In the genomic region with DNA sequence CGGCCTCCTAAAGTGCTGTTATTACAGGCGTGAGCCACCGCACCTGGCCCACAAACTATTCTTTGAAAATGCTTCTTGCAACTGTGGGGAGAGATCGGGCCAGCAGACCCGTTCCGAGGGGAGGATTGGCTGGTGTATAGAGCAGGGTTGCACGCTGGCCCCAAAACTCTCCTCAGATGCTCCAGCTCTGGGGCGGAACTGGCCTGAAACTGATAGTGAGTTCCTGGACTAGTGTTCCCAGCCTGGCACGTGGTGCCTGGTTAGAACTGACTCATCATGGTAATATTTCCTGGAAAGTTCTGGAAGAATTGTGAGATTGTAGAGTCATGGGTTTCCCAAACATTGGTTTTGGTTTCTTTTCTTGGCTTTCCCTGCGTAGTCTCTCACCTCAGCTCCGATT, we compare ENCODE assay signal across 12 cellular contexts.
DNase-seq lines count a peak whose midpoint lies in the region; ATAC-seq and TF ChIP-seq lines count a peak whose summit lies in the region.
"Had no signal": no experiment of that assay in that cellular context is flagged by ENCODE, and none has a peak within 500 bp of the region (broad histone marks: within the 10 kb centered on the region; RNA-seq: fewer than 3 reads in every experiment).

No MANE protein-coding gene starts in this region.

- TF ChIP-seq POLR2A in heart left ventricle (IDR thresholded peaks at IDR 0.05): no peak

- 86 to 91% (median 87%) methylated on average over 11 of the region's 11 CpGs for WGBS in heart left ventricle, 4 donors

- H3K9me3 ChIP-seq in heart left ventricle: no peaks in the 10 kb centered on the region
- H3K9me3 ChIP-seq: A549, SJCRH30, upper lobe of left lung had no signal

- H3K27me3 ChIP-seq in heart left ventricle: no peaks in the 10 kb centered on the region
- H3K27me3 ChIP-seq in dorsolateral prefrontal cortex: no peaks in the 10 kb centered on the region
- H3K27me3 ChIP-seq: SJCRH30, upper lobe of left lung had no signal

- DNase-seq in heart left ventricle (peak in 2 of 5 donors; percentile 35 to 52), Right ventricle myocardium inferior (ENCODE audit: missing footprints) (no peak), chondrocyte (ENCODE audit: low spot score) (no peak), hepatic stellate cell (ENCODE audit: low spot score) (peak; percentile 38), left lobe of liver (ENCODE audit: low spot score) (no peak), dorsolateral prefrontal cortex (no peak)
- DNase-seq in activated CD4-positive, CD25-positive, alpha-beta regulatory T cell (lab: John Stamatoyannopoulos, UW): no peak
- DNase-seq: islet precursor cell, SJCRH30, upper lobe of left lung had no signal

- H3K4me3 Mint-ChIP-seq in chondrocyte (ENCODE audit: unreplicated experiment): no peak overlapping the region

- no peaks in the 10 kb centered on the region for H3K27me3 Mint-ChIP-seq in chondrocyte (ENCODE audit: low read depth)

- intact Hi-C loops in heart left ventricle (cut with DNase I): loop anchor here in 1 of 10 donors (10.0 kb wide), 1 partner anchor 164 kb away; no protein-coding TSS in a partner anchor
- intact Hi-C loops in Right ventricle myocardium inferior (cut with DNase I): no loop called here
- intact Hi-C loops in dorsolateral prefrontal cortex (cut with DNase I): no loop called here

- H3K4me1 ChIP-seq in heart left ventricle: peaks cover 0 to 33% (median 17%) of the 10 kb centered on the region in 12 donors
- H3K4me1 ChIP-seq: A549, SJCRH30, upper lobe of left lung had no signal

- TF ChIP-seq CTCF in heart left ventricle (IDR thresholded peaks at IDR 0.05) (no peak), chondrocyte (IDR thresholded peaks at IDR 0.05) (no peak), dorsolateral prefrontal cortex (IDR thresholded peaks at IDR 0.05 in 54 of 56, conservative IDR thresholded peaks at IDR 0.05 in 2 of 56; ENCODE audit: low read depth in 1 of 56, partially characterized antibody in 56 of 56) (no peak)

- H3K36me3 ChIP-seq in heart left ventricle: no peaks in the 10 kb centered on the region
- H3K36me3 ChIP-seq: SJCRH30, upper lobe of left lung had no signal

- H3K27ac ChIP-seq in heart left ventricle (peak overlapping the region in 2 of 12 donors; percentile 22 to 58), dorsolateral prefrontal cortex (no peak overlapping the region)
- H3K27ac ChIP-seq: A549, SJCRH30, upper lobe of left lung had no signal

- peaks cover 11% of the 10 kb centered on the region for H3K9me3 Mint-ChIP-seq in chondrocyte (ENCODE audit: low read depth)

- ATAC-seq in heart left ventricle (peak in 3 of 4 donors; percentile 54 to 60 (median 55)), Right ventricle myocardium inferior (no peak), left lobe of liver (no peak), HG03442 (IDR thresholded peaks at IDR 0.05; ENCODE audit: unreplicated experiment) (no peak)
- ATAC-seq: A549 had no signal

- H3K27ac Mint-ChIP-seq in chondrocyte (ENCODE audit: unreplicated experiment): peak overlapping the region; percentile 79

- H3K36me3 Mint-ChIP-seq in chondrocyte (ENCODE audit: low read depth): peaks cover 4% of the 10 kb centered on the region

- H3K4me3 ChIP-seq in heart left ventricle (no peak overlapping the region), dorsolateral prefrontal cortex (no peak overlapping the region)
- H3K4me3 ChIP-seq: A549, SJCRH30, upper lobe of left lung had no signal

- peaks cover 41% of the 10 kb centered on the region for H3K4me1 Mint-ChIP-seq in chondrocyte (ENCODE audit: low read depth)

Comparison
In these comparisons a context has a peak if more than half of its experiments do, and no peak if none do; other contexts are left out.
1. ATAC-seq: peak in heart left ventricle (3 of 4); none in Right ventricle myocardium inferior (single experiment), left lobe of liver (single experiment) and HG03442 (single experiment).